19 cellular contexts compared by ENCODE assay signal in genomic region chr2:101097638-101098037, GRCh38. TPM values are rescaled to one million over a fixed set of nuclear protein-coding genes. Genes with fewer than 3 reads are reported as not detected.
A peak's percentile ranks its signal among the peaks of the same experiment; 100 is the strongest.
DNase-seq lines count a peak whose midpoint lies in the region; ATAC-seq, FAIRE-seq and TF ChIP-seq lines count a peak whose summit lies in the region.
"Had no signal": no experiment of that assay in that cellular context is flagged by ENCODE, and none has a peak within 500 bp of the region (broad histone marks: within the 10 kb centered on the region; RNA-seq: fewer than 3 reads in every experiment).

No MANE protein-coding gene starts in this region.

- FAIRE-seq in HepG2 (lab: Jason Lieb, UNC) (peak; percentile 30), pancreas (lab: Jason Lieb, UNC) (no peak)
- FAIRE-seq: A549, G401.6, GM12891, GM19239 had no signal

- H3K27me3 ChIP-seq in HepG2 (ENCODE audit: control insufficient read depth in 1 of 2, insufficient read depth in 2 of 2, low read length in 2 of 2): no peaks in the 10 kb centered on the region
- H3K27me3 ChIP-seq in right lobe of liver: no peaks in the 10 kb centered on the region
- H3K27me3 ChIP-seq in pancreas: no peaks in the 10 kb centered on the region
- no peaks in the 10 kb centered on the region for H3K27me3 ChIP-seq in esophagus muscularis mucosa
- H3K27me3 ChIP-seq: BLaER1 treated with 17β-estradiol and CSF1 and Interleukin-3, amounts not matched to agents 10 nM and 100 nM had no signal

- H3K9me3 ChIP-seq in HepG2 (ENCODE audit: low read length) (no peaks in the 10 kb centered on the region), right lobe of liver (no peaks in the 10 kb centered on the region), pancreas (no peaks in the 10 kb centered on the region), esophagus muscularis mucosa (peaks cover 0 to 1% (median 0%) of the 10 kb centered on the region in 4 donors)
- H3K9me3 ChIP-seq: Caco-2 had no signal

- BruUV-seq in HepG2 (replicated peaks; lab: Mats Ljungman, UMichigan): no TSS peak

- intact Hi-C loops in HepG2 (cut with micrococcal nuclease; ENCODE audit: unreplicated experiment): loop anchor here (1.0 kb wide), 1 partner anchor 9 kb away; no protein-coding TSS in a partner anchor
- intact Hi-C loops in right lobe of liver (cut with DNase I): no loop called here
- intact Hi-C loops in pancreas (cut with DNase I): no loop called here
- intact Hi-C loops in esophagus muscularis mucosa (cut with DNase I): no loop called here
- intact Hi-C loops in activated CD4-positive, alpha-beta T cell treated with anti-CD3 and anti-CD28 coated beads, Interleukin-2, amount 10 ng/mL, durations not matched to agents 24 days and 14 days (cut with micrococcal nuclease): no loop called here

- POLR2A ChIA-PET in HepG2 (lab: Yijun Ruan, JAX): interaction anchor here (1.0 kb wide), 1 partner anchor 19 kb away, joined by 3 read pairs; no protein-coding TSS in a partner anchor

- H3K9ac ChIP-seq in HepG2 (ENCODE audit: insufficient read depth, low read depth, low read length): no peak overlapping the region
- H3K9ac ChIP-seq: BLaER1 treated with 17β-estradiol and CSF1 and Interleukin-3, amounts not matched to agents 10 nM and 100 nM had no signal

- TF ChIP-seq POLR2A in HepG2 (IDR thresholded peaks at IDR 0.05; ENCODE audit: insufficient read depth in 1 of 2, low read depth in 2 of 2, low read length in 2 of 2) (no peak), right lobe of liver (IDR thresholded peaks at IDR 0.05) (no peak), esophagus muscularis mucosa (IDR thresholded peaks at IDR 0.05; ENCODE audit: low read depth) (no peak)

- in situ Hi-C loops in HepG2 (cut with HindIII; ENCODE audit: extremely low pct_ligation_motif_present, low pct_unique_long_range_greater_than_20kb): no loop called here

- H3K4me3 Mint-ChIP-seq in activated CD4-positive, alpha-beta T cell treated with anti-CD3 and anti-CD28 coated beads, Interleukin-2, amount 10 ng/mL, durations not matched to agents 24 days and 14 days: no peak overlapping the region
- H3K4me3 Mint-ChIP-seq: B cell; CD4-positive, alpha-beta T cell; CD8-positive, alpha-beta T cell had no signal

- ATAC-seq in HepG2 (peak; percentile 88), right lobe of liver (no peak), pancreas (peak in 3 of 4 donors; percentile 25 to 68 (median 62))
- ATAC-seq: A549; CD8-positive, alpha-beta T cell had no signal

- H4K20me1 ChIP-seq in HepG2 (ENCODE audit: insufficient read depth, low read length): peaks cover 23% of the 10 kb centered on the region; the same call in 1 of the 2 replicates

- TF ChIP-seq RAD21 in HepG2 (CRISPR knock-in tag; IDR thresholded peaks at IDR 0.05): no peak

- peaks cover 24% of the 10 kb centered on the region for H3K9me3 Mint-ChIP-seq in activated CD4-positive, alpha-beta T cell treated with anti-CD3 and anti-CD28 coated beads, Interleukin-2, amount 10 ng/mL, durations not matched to agents 24 days and 14 days

- H3K4me2 ChIP-seq in HepG2 (ENCODE audit: low read depth, low read length): no peak overlapping the region; the same call in 1 of the 2 replicates
- H3K4me2 ChIP-seq: A549; BLaER1 treated with 17β-estradiol and CSF1 and Interleukin-3, amounts not matched to agents 10 nM and 100 nM had no signal

- CTCF ChIA-PET in HepG2 (lab: Yijun Ruan, JAX; ENCODE audit: low intra/inter-chr PET ratio, low total read pairs): no interaction called here

- DNase-seq in HepG2 (ENCODE audit: low spot score) (peak; percentile 58), right lobe of liver (no peak), pancreas (no peak), esophagus muscularis mucosa (ENCODE audit: extremely low spot score) (no peak)
- no peak for DNase-seq in activated CD4-positive, alpha-beta T cell treated with anti-CD3 and anti-CD28 coated beads, Interleukin-2, amount 10 ng/mL, durations not matched to agents 24 days and 14 days
- DNase-seq: AML-193; Caco-2; Calu3; CD4-positive, alpha-beta T cell; CD8-positive, alpha-beta T cell; DMS79 treated with DMSO at 0.1 percent for 48 hours; GF-D8 had no signal

- TF ChIP-seq EP300 in HepG2 (IDR thresholded peaks at IDR 0.05; ENCODE audit: low read depth in 2 of 2, low read length in 2 of 2): no peak
- TF ChIP-seq EP300 in HepG2 (CRISPR knock-in tag; IDR thresholded peaks at IDR 0.05; ENCODE audit: borderline replicate concordance): no peak
- no peak for TF ChIP-seq EP300 in esophagus muscularis mucosa (IDR thresholded peaks at IDR 0.05)

- H3K36me3 ChIP-seq in HepG2 (replicated peaks in 1 of 2; ENCODE audit: control insufficient read depth in 1 of 2, insufficient read depth in 2 of 2, low read length in 2 of 2) (peaks cover 0 to 2% of the 10 kb centered on the region in 2 experiments; a peak in 1 of 5 replicates), right lobe of liver (no peaks in the 10 kb centered on the region), pancreas (no peaks in the 10 kb centered on the region), esophagus muscularis mucosa (no peaks in the 10 kb centered on the region)

- H3K27ac ChIP-seq in HepG2 (ENCODE audit: extremely low read length, insufficient read depth, low read length): peak overlapping the region; percentile 23
- H3K27ac ChIP-seq in right lobe of liver: no peak overlapping the region
- H3K27ac ChIP-seq in pancreas: peak overlapping the region in 1 of 4 donors; percentile 28
- H3K27ac ChIP-seq in esophagus muscularis mucosa (replicated peaks in 1 of 4): no peak overlapping the region
- H3K27ac ChIP-seq: A549; BLaER1 treated with 17β-estradiol and CSF1 and Interleukin-3, amounts not matched to agents 10 nM and 100 nM; C4-2B had no signal

- peaks cover 5% of the 10 kb centered on the region for H3K27me3 Mint-ChIP-seq in activated CD4-positive, alpha-beta T cell treated with anti-CD3 and anti-CD28 coated beads, Interleukin-2, amount 10 ng/mL, durations not matched to agents 24 days and 14 days

- no peak overlapping the region for H3K27ac Mint-ChIP-seq in activated CD4-positive, alpha-beta T cell treated with anti-CD3 and anti-CD28 coated beads, Interleukin-2, amount 10 ng/mL, durations not matched to agents 24 days and 14 days
- H3K27ac Mint-ChIP-seq: B cell; CD4-positive, alpha-beta T cell; CD8-positive, alpha-beta T cell had no signal

- H3K4me3 ChIP-seq in HepG2 (replicated peaks in 1 of 3; ENCODE audit: insufficient read depth in 1 of 3, low read depth in 2 of 3, low read length in 3 of 3) (no peak overlapping the region), right lobe of liver (no peak overlapping the region), pancreas (no peak overlapping the region), esophagus muscularis mucosa (no peak overlapping the region)
- H3K4me3 ChIP-seq: A549; BLaER1 treated with 17β-estradiol and CSF1 and Interleukin-3, amounts not matched to agents 10 nM and 100 nM had no signal

- H3K4me1 Mint-ChIP-seq in activated CD4-positive, alpha-beta T cell treated with anti-CD3 and anti-CD28 coated beads, Interleukin-2, amount 10 ng/mL, durations not matched to agents 24 days and 14 days: no peaks in the 10 kb centered on the region
- H3K4me1 Mint-ChIP-seq: B cell had no signal

- H3K4me1 ChIP-seq in HepG2 (ENCODE audit: insufficient read depth, low read length) (peaks cover 55% of the 10 kb centered on the region), right lobe of liver (no peaks in the 10 kb centered on the region), pancreas (peaks cover 6 to 12% (median 6%) of the 10 kb centered on the region in 3 donors), esophagus muscularis mucosa (no peaks in the 10 kb centered on the region)
- H3K4me1 ChIP-seq: Caco-2 had no signal

- no peak overlapping the region for H2AFZ ChIP-seq in HepG2 (ENCODE audit: low read length)

- TF ChIP-seq CTCF in HepG2 (CRISPR knock-in tag; IDR thresholded peaks at IDR 0.05) (no peak), right lobe of liver (IDR thresholded peaks at IDR 0.05) (no peak), pancreas (IDR thresholded peaks at IDR 0.05) (no peak), esophagus muscularis mucosa (IDR thresholded peaks at IDR 0.05) (no peak)

- no peaks in the 10 kb centered on the region for H3K36me3 Mint-ChIP-seq in activated CD4-positive, alpha-beta T cell treated with anti-CD3 and anti-CD28 coated beads, Interleukin-2, amount 10 ng/mL, durations not matched to agents 24 days and 14 days (ENCODE audit: low read depth)
- H3K36me3 Mint-ChIP-seq: CD8-positive, alpha-beta T cell had no signal

- peaks cover 95% of the 10 kb centered on the region for H3K79me2 ChIP-seq in HepG2 (ENCODE audit: insufficient read depth, low read length)

RNA-seq across cellular contexts. Expression of gene TBC1D8, which starts 53.5 kb away (rescaled TPM):
- total RNA-seq in HepG2 (2016; rRNA removed; fragmentation: Illumina TruSeq; extraction: Trizol): 24.6 and 45.1 TPM in 2 replicates
- 19.7 and 20.1 TPM in 2 replicates for total RNA-seq in HepG2 (2016; cell fraction: cytosol; rRNA removed; fragmentation: Illumina TruSeq; extraction: Trizol; ENCODE audit: low read depth)
- 24.0 and 41.1 TPM in 2 replicates for total RNA-seq in HepG2 (2016; cell fraction: insoluble cytoplasmic fraction; rRNA removed; fragmentation: Illumina TruSeq; extraction: Trizol)
- total RNA-seq in HepG2 (2016; cell fraction: membrane; rRNA removed; fragmentation: Illumina TruSeq; extraction: Trizol): 25.6 and 27.6 TPM in 2 replicates
- total RNA-seq in HepG2 (2016; cell fraction: nucleus; rRNA removed; fragmentation: Illumina TruSeq; extraction: Trizol): 65.7 and 82.2 TPM in 2 replicates
- polyA plus RNA-seq in HepG2 (2011; rRNA removed): 95.4 and 109 TPM in 2 replicates
- 29.9 and 31.1 TPM in 2 replicates for polyA plus RNA-seq in HepG2 (2011; cell fraction: cytosol; rRNA removed)
- 436 and 543 TPM in 2 replicates for polyA plus RNA-seq in HepG2 (2011; cell fraction: nucleus; rRNA removed)
- 48.7 and 51.7 TPM in 2 replicates for polyA plus RNA-seq in HepG2 (2012)
- 3.0 and 3.1 TPM in 2 replicates for polyA plus RNA-seq in HepG2 (2016; cell fraction: cytosol; fragmentation: Illumina TruSeq; extraction: Trizol; ENCODE audit: low read depth)
- polyA plus RNA-seq in HepG2 (2016; cell fraction: insoluble cytoplasmic fraction; fragmentation: Illumina TruSeq; extraction: Trizol; ENCODE audit: low read depth): 19.9 and 22.5 TPM in 2 replicates
- polyA plus RNA-seq in HepG2 (2016; cell fraction: membrane; fragmentation: Illumina TruSeq; extraction: Trizol; ENCODE audit: low read depth): 8.5 and 9.7 TPM in 2 replicates
- 164 and 165 TPM in 2 replicates for polyA plus RNA-seq in HepG2 (2016; cell fraction: nucleus; fragmentation: Illumina TruSeq; extraction: Trizol; ENCODE audit: insufficient read depth, low read depth)
- polyA minus RNA-seq in HepG2 (2011; rRNA and poly(A)+ RNA removed; ENCODE audit: low replicate concordance): 49.0 and 185 TPM in 2 replicates
- 17.5 and 18.1 TPM in 2 replicates for polyA minus RNA-seq in HepG2 (2011; cell fraction: cytosol; rRNA and poly(A)+ RNA removed)
- 201 and 233 TPM in 2 replicates for polyA minus RNA-seq in HepG2 (2011; cell fraction: nucleus; rRNA and poly(A)+ RNA removed)
- 10 to 100 TPM; 17.3 to 31.2 (median 21.5) TPM for total RNA-seq in right lobe of liver
- 10 to 100 TPM; 21.3 to 43.2 (median 31.1) TPM for total RNA-seq in pancreas
- polyA plus RNA-seq in pancreas: 10 to 100 TPM; 37.1 to 46.2 TPM
- total RNA-seq in esophagus muscularis mucosa: 10 to 100 TPM; 16.7 to 23.4 (median 20.4) TPM
- total RNA-seq in activated CD4-positive, alpha-beta T cell treated with anti-CD3 and anti-CD28 coated beads, Interleukin-2, amount 10 ng/mL, durations not matched to agents 24 days and 14 days: 1.3 and 1.4 TPM in 2 replicates

Comparison
In these comparisons a context has a peak if more than half of its experiments do, and no peak if none do; other contexts are left out.
1. ATAC-seq: peak in HepG2 (single experiment) and pancreas (3 of 4); none in right lobe of liver (0 of 4).